Comparison of ENCODE assay signal across 8 cellular contexts in the genomic region with DNA sequence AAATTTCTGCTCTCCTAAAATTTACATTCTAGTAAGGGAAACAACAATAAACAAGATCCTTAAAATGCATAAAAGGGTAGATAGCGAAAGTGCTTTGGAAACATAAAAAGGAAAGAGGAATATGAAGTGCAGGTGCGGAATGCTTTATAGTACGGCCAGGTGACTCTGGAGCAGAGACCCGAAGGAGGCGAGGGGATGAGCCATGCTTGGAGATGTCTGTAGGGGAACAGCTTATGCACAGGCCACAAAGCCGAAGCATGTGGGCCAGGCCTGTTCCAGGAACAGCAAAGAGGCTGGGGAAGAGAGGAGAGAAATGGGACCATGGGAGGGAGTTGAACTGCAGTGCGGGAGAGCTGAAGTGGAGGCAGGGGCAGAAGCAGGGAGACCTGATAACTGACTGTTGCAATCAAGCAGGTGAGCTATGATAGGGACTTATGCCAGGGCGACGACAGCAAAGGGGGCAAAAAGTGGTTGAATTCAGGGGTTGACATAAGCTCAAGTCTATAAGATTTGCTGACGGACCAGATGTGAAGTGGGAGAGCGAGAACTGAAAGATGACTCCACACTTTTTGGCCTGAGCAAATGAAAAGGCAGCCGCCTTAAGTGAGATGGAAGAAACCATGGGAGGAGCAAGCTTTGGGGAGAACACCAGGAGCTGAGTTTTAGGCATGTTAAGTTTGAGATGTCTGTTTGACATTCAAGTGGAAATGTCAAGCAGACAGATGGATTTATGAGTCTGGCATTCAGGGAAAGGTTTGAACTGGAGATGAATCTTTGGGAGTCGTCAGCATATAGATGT.
DNase-seq lines count a peak whose midpoint lies in the region; ATAC-seq, FAIRE-seq and TF ChIP-seq lines count a peak whose summit lies in the region.

No MANE protein-coding gene starts in this region.

- H3K4me3 Mint-ChIP-seq in T-helper 1 cell treated with Interleukin-12 subunit alpha and Interleukin-12 subunit beta and Interleukin-4 antibody, amounts not matched to agents 30 μg/mL and 1 μg/mL, for 36 hours = peak overlapping the region; percentile 90

- H3K9ac ChIP-seq in keratinocyte (ENCODE audit: control insufficient read depth, extremely low read depth, insufficient read depth, low read length) (peak overlapping the region; percentile 97), subcutaneous abdominal adipose tissue (ENCODE audit: low read length in 5 of 5) (peak overlapping the region in 3 of 5 donors; percentile 76 to 98 (median 98))

- dilution Hi-C loops in keratinocyte (cut with MboI; ENCODE audit: extremely low pct_ligation_motif_present, low sequenced_read_pairs) = no loop called here

- no peak for FAIRE-seq in keratinocyte (lab: Jason Lieb, UNC)

- H4K20me1 ChIP-seq in keratinocyte (ENCODE audit: control insufficient read depth, extremely low read depth, insufficient read depth, low read length) = peaks cover 8% of the 10 kb centered on the region

- peaks cover 28% of the 10 kb centered on the region for H3K4me1 Mint-ChIP-seq in T-helper 1 cell treated with Interleukin-12 subunit alpha and Interleukin-12 subunit beta and Interleukin-4 antibody, amounts not matched to agents 30 μg/mL and 1 μg/mL, for 36 hours (ENCODE audit: low read depth)

- peaks cover 16% of the 10 kb centered on the region for H3K27me3 Mint-ChIP-seq in T-helper 1 cell treated with Interleukin-12 subunit alpha and Interleukin-12 subunit beta and Interleukin-4 antibody, amounts not matched to agents 30 μg/mL and 1 μg/mL, for 36 hours (ENCODE audit: low read depth)

- no peaks in the 10 kb centered on the region for H3K9me3 Mint-ChIP-seq in T-helper 1 cell treated with Interleukin-12 subunit alpha and Interleukin-12 subunit beta and Interleukin-4 antibody, amounts not matched to agents 30 μg/mL and 1 μg/mL, for 36 hours
- no peaks in the 10 kb centered on the region for H3K9me3 Mint-ChIP-seq in activated naive CD4-positive, alpha-beta T cell treated with anti-CD3 and anti-CD28 coated beads, Interleukin-2, amount 50 U/mL, for 72 hours

- peak overlapping the region; percentile 18 for H2AFZ ChIP-seq in keratinocyte (ENCODE audit: control insufficient read depth, low read length)

- ATAC-seq in activated naive CD4-positive, alpha-beta T cell treated with anti-CD3 and anti-CD28 coated beads, Interleukin-2, amount 50 U/mL, for 72 hours = no peak
- no peak for ATAC-seq in HG03342 (IDR thresholded peaks at IDR 0.05; ENCODE audit: unreplicated experiment)

- peaks cover 36% of the 10 kb centered on the region for H3K79me2 ChIP-seq in keratinocyte (ENCODE audit: control insufficient read depth, insufficient read depth, low read length)

- peak overlapping the region; percentile 11 for H3K27ac ChIP-seq in keratinocyte (ENCODE audit: control insufficient read depth, insufficient read depth, low read length)
- peak overlapping the region; percentile 96 for H3K27ac ChIP-seq in subcutaneous abdominal adipose tissue (ENCODE audit: low read depth, low read length)

- no peaks in the 10 kb centered on the region for H3K9me1 ChIP-seq in keratinocyte (ENCODE audit: control insufficient read depth, extremely low read depth, insufficient read depth, low read length)

- H3K4me1 ChIP-seq in keratinocyte (ENCODE audit: control insufficient read depth, extremely low read depth, insufficient read depth, low read length) = peaks cover 12% of the 10 kb centered on the region
- peaks cover 0 to 24% (median 19%) of the 10 kb centered on the region in 5 donors for H3K4me1 ChIP-seq in subcutaneous abdominal adipose tissue (ENCODE audit: control insufficient read depth in 5 of 5, insufficient read depth in 5 of 5, low read length in 5 of 5)

- no peaks in the 10 kb centered on the region for H3K9me3 ChIP-seq in keratinocyte (ENCODE audit: control insufficient read depth, low read depth, low read length)
- H3K9me3 ChIP-seq in subcutaneous abdominal adipose tissue (ENCODE audit: control insufficient read depth in 5 of 5, low read length in 5 of 5) = no peaks in the 10 kb centered on the region

- peak overlapping the region; percentile 77 for H3K27ac Mint-ChIP-seq in T-helper 1 cell treated with Interleukin-12 subunit alpha and Interleukin-12 subunit beta and Interleukin-4 antibody, amounts not matched to agents 30 μg/mL and 1 μg/mL, for 36 hours
- peak overlapping the region; percentile 47 to 97 for H3K27ac Mint-ChIP-seq in activated naive CD4-positive, alpha-beta T cell treated with anti-CD3 and anti-CD28 coated beads, Interleukin-2, amount 50 U/mL, for 72 hours

- H3K36me3 Mint-ChIP-seq in T-helper 1 cell treated with Interleukin-12 subunit alpha and Interleukin-12 subunit beta and Interleukin-4 antibody, amounts not matched to agents 30 μg/mL and 1 μg/mL, for 36 hours (ENCODE audit: low read depth) = peaks cover 21% of the 10 kb centered on the region
- peaks cover 24 to 28% of the 10 kb centered on the region in 2 donors for H3K36me3 Mint-ChIP-seq in activated naive CD4-positive, alpha-beta T cell treated with anti-CD3 and anti-CD28 coated beads, Interleukin-2, amount 50 U/mL, for 72 hours

- H3K4me3 ChIP-seq in keratinocyte (ENCODE audit: control insufficient read depth in 2 of 3, extremely low read depth in 1 of 3, insufficient read depth in 2 of 3, low read depth in 1 of 3, low read length in 3 of 3) = peak overlapping the region; percentile 56 to 91 (median 83)
- peak overlapping the region; percentile 72 to 90 (median 79) for H3K4me3 ChIP-seq in subcutaneous abdominal adipose tissue (ENCODE audit: low read depth in 1 of 5, low read length in 5 of 5)

- H3K4me2 ChIP-seq in keratinocyte (ENCODE audit: control insufficient read depth, extremely low read depth, insufficient read depth, low read depth, low read length) = peak overlapping the region; percentile 69

- DNase-seq in T-helper 1 cell (no peak), keratinocyte (ENCODE audit: low read depth, low spot score) (no peak), COR-L47 (lab: John Stamatoyannopoulos, UW) (no peak), GM19240 (ENCODE audit: insufficient read length, low spot score) (no peak)
- DNase-seq in activated naive CD4-positive, alpha-beta T cell treated with anti-CD3 and anti-CD28 coated beads, Interleukin-2, amount 50 U/mL, for 72 hours (ENCODE audit: low spot score in 2 of 2) = no peak

- TF ChIP-seq CTCF in keratinocyte (optimal IDR thresholded peaks at IDR 0.05 in 1 of 3, IDR thresholded peaks at IDR 0.05 in 1 of 3, conservative IDR thresholded peaks at IDR 0.05 in 1 of 3; ENCODE audit: extremely low read depth in 1 of 3, insufficient read depth in 2 of 3, low read length in 3 of 3) = no peak

- H3K27me3 ChIP-seq in keratinocyte (ENCODE audit: control insufficient read depth, extremely low read depth, insufficient read depth, low read length) (peaks cover 4% of the 10 kb centered on the region), subcutaneous abdominal adipose tissue (ENCODE audit: control insufficient read depth in 5 of 5, insufficient read depth in 4 of 5, low read length in 5 of 5) (no peaks in the 10 kb centered on the region)

- H3K36me3 ChIP-seq in keratinocyte (ENCODE audit: control insufficient read depth in 2 of 2, extremely low read depth in 1 of 2, insufficient read depth in 2 of 2, low read length in 2 of 2) (no peaks in the 10 kb centered on the region), subcutaneous abdominal adipose tissue (ENCODE audit: control insufficient read depth in 5 of 5, insufficient read depth in 5 of 5, low read length in 5 of 5) (no peaks in the 10 kb centered on the region)
